Comparison of ENCODE assay signal across 1 cellular context in the genomic region with DNA sequence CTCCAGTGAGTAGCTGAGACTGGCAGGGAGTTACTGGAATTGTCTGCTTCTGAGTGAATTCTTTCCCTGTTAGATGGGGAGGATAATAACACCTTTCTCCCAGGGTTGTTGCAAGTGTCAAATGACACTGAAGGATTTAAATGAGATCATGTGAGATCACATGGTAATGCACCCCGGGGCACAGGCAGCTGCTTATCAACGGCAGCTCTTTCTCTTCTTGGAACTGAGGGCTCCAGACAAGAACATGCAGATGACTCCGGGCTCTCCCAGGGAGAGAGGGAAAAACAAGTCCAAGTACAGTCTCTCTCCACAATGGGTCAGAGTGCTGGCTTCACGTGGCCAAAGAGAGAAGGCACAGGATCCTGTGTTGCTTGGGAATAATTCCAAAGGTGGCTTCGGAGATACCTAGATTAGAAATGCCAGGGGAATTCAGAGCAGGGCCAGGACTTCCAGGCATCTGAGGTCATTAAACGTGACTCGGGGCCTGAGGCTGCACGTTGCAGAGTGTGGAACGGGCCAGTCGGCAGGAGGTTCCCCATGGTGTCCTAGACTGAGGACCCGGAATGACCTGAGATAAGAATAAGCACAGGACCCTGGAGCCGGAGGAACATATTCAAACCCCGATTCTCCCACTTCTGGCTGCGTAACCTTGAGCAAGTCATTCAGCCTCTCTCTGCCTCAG.
TF ChIP-seq lines count a peak whose summit lies in the region.

No MANE protein-coding gene starts in this region.

TF ChIP-seq in K562, 482 proteins besides CTCF, POLR2A, EP300 and RAD21 (continued from another document and continues in another):
- TF ChIP-seq, protein P1, sequence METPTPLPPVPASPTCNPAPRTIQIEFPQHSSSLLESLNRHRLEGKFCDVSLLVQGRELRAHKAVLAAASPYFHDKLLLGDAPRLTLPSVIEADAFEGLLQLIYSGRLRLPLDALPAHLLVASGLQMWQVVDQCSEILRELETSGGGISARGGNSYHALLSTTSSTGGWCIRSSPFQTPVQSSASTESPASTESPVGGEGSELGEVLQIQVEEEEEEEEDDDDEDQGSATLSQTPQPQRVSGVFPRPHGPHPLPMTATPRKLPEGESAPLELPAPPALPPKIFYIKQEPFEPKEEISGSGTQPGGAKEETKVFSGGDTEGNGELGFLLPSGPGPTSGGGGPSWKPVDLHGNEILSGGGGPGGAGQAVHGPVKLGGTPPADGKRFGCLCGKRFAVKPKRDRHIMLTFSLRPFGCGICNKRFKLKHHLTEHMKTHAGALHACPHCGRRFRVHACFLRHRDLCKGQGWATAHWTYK (CRISPR knock-in tag; IDR thresholded peaks at IDR 0.05) = no peak
- TF ChIP-seq DACH1 (IDR thresholded peaks at IDR 0.05; ENCODE audit: partially characterized antibody) (no peak), MCM7 (IDR thresholded peaks at IDR 0.05) (no peak), HOXB6 (CRISPR knock-in tag; IDR thresholded peaks at IDR 0.05; ENCODE audit: borderline replicate concordance) (no peak), ZNF589 (CRISPR knock-in tag; IDR thresholded peaks at IDR 0.05; ENCODE audit: low read depth) (no peak), CEBPG (CRISPR knock-in tag; IDR thresholded peaks at IDR 0.05) (no peak), CEBPG (tag; conservative IDR thresholded peaks at IDR 0.05 in 1 of 2, IDR thresholded peaks at IDR 0.05 in 1 of 2) (no peak), JUN (IDR thresholded peaks at IDR 0.05; ENCODE audit: borderline replicate concordance, low read depth, low read length) (0 out of 2 replicates have a peak, but pooled peaks have one; percentile 10), JUN (CRISPR knock-in tag; IDR thresholded peaks at IDR 0.05; ENCODE audit: borderline replicate concordance) (no peak), MTA2 (IDR thresholded peaks at IDR 0.05; ENCODE audit: low read depth) (0 out of 2 replicates have a peak, but pooled peaks have one; percentile 35), ZNF717 (CRISPR knock-in tag; IDR thresholded peaks at IDR 0.05) (no peak), ATF7 (IDR thresholded peaks at IDR 0.05) (peak; percentile 41; the same call in 1 of the 2 replicates), ETV5 (CRISPR knock-in tag; IDR thresholded peaks at IDR 0.05; ENCODE audit: low read depth) (no peak), CBX2 (IDR thresholded peaks at IDR 0.05; ENCODE audit: insufficient read depth, low read length, poor library complexity, severe bottlenecking) (no peak), GABPA (tag; conservative IDR thresholded peaks at IDR 0.05; ENCODE audit: low read depth) (no peak), ZNF778 (CRISPR knock-in tag; IDR thresholded peaks at IDR 0.05) (no peak), ARID1B (IDR thresholded peaks at IDR 0.05) (peak; percentile 57), SNRNP70 (optimal IDR thresholded peaks at IDR 0.05; ENCODE audit: low read depth, low read length) (no peak), ELF4 (CRISPR knock-in tag; IDR thresholded peaks at IDR 0.05) (no peak), SLC30A9 (CRISPR knock-in tag; IDR thresholded peaks at IDR 0.05) (no peak), DPF2 (IDR thresholded peaks at IDR 0.05) (0 out of 2 replicates have a peak, but pooled peaks have one; percentile 29)
- TF ChIP-seq, protein P2, sequence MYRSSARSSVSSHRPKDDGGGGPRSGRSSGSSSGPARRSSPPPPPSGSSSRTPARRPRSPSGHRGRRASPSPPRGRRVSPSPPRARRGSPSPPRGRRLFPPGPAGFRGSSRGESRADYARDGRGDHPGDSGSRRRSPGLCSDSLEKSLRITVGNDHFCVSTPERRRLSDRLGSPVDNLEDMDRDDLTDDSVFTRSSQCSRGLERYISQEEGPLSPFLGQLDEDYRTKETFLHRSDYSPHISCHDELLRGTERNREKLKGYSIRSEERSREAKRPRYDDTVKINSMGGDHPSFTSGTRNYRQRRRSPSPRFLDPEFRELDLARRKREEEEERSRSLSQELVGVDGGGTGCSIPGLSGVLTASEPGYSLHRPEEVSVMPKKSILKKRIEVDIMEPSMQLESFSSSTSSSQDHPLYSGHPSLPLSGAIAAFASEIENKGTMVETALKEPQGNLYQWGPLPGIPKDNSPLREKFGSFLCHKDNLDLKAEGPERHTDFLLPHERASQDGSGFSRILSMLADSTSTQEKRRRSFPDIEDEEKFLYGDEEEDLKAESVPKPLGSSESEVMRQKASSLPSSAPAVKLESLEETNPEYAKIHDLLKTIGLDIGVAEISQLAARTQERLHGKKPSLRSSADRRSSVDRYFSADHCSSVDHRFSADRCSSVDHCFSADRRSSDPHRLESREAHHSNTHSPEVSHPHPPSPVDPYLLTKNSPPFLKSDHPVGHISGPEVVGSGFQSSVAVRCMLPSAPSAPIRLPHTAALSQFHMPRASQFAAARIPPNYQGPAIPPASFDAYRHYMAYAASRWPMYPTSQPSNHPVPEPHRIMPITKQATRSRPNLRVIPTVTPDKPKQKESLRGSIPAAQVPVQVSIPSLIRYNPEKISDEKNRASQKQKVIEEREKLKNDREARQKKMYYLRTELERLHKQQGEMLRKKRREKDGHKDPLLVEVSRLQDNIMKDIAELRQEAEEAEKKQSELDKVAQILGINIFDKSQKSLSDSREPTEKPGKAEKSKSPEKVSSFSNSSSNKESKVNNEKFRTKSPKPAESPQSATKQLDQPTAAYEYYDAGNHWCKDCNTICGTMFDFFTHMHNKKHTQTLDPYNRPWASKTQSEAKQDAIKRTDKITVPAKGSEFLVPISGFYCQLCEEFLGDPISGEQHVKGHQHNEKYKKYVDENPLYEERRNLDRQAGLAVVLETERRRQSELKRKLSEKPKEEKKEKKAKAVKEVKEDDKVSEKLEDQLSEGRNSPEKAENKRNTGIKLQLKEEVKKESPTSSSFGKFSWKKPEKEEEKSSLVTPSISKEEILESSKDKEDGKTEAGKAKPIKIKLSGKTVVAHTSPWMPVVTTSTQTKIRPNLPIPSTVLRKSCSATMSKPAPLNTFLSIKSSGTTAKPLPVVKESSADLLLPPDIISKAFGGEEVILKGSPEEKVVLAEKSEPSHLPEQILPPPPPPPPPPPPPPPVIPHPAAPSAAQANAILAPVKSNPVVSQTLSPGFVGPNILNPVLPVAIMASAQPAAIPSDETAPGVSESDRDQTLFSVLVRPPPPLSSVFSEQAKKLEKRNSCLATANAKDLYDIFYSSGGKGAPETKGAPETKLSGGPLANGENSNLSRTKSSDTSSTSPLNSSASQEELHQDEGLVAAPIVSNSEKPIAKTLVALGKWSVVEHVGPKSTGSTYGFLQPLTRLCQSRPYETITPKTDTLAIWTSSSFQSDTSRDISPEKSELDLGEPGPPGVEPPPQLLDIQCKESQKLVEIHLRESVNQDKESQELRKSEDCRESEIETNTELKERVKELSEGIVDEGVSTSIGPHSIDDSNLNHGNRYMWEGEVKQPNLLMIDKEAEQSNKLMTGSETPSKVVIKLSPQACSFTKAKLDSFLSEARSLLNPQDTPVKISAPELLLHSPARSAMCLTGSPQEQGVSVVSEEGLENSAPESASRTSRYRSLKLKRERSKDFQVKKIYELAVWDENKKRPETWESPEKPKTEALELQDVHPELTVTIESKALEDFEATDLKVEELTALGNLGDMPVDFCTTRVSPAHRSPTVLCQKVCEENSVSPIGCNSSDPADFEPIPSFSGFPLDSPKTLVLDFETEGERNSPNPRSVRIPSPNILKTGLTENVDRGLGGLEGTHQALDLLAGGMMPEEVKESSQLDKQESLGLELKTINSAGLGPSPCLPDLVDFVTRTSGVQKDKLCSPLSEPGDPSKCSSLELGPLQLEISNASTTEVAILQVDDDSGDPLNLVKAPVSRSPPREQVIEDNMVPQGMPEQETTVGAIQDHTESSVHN (IDR thresholded peaks at IDR 0.05; ENCODE audit: borderline replicate concordance in 1 of 2, low read depth in 1 of 2) = no peak
- TF ChIP-seq, protein P3, sequence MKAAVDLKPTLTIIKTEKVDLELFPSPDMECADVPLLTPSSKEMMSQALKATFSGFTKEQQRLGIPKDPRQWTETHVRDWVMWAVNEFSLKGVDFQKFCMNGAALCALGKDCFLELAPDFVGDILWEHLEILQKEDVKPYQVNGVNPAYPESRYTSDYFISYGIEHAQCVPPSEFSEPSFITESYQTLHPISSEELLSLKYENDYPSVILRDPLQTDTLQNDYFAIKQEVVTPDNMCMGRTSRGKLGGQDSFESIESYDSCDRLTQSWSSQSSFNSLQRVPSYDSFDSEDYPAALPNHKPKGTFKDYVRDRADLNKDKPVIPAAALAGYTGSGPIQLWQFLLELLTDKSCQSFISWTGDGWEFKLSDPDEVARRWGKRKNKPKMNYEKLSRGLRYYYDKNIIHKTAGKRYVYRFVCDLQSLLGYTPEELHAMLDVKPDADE (conservative IDR thresholded peaks at IDR 0.05; ENCODE audit: control insufficient read depth, low read depth, low read length) = no peak
- TF ChIP-seq, protein P4, sequence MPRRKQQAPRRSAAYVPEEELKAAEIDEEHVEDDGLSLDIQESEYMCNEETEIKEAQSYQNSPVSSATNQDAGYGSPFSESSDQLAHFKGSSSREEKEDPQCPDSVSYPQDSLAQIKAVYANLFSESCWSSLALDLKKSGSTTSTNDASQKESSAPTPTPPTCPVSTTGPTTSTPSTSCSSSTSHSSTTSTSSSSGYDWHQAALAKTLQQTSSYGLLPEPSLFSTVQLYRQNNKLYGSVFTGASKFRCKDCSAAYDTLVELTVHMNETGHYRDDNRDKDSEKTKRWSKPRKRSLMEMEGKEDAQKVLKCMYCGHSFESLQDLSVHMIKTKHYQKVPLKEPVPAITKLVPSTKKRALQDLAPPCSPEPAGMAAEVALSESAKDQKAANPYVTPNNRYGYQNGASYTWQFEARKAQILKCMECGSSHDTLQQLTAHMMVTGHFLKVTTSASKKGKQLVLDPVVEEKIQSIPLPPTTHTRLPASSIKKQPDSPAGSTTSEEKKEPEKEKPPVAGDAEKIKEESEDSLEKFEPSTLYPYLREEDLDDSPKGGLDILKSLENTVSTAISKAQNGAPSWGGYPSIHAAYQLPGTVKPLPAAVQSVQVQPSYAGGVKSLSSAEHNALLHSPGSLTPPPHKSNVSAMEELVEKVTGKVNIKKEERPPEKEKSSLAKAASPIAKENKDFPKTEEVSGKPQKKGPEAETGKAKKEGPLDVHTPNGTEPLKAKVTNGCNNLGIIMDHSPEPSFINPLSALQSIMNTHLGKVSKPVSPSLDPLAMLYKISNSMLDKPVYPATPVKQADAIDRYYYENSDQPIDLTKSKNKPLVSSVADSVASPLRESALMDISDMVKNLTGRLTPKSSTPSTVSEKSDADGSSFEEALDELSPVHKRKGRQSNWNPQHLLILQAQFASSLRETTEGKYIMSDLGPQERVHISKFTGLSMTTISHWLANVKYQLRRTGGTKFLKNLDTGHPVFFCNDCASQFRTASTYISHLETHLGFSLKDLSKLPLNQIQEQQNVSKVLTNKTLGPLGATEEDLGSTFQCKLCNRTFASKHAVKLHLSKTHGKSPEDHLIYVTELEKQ (CRISPR knock-in tag; IDR thresholded peaks at IDR 0.05) = no peak
- TF ChIP-seq, protein P5, sequence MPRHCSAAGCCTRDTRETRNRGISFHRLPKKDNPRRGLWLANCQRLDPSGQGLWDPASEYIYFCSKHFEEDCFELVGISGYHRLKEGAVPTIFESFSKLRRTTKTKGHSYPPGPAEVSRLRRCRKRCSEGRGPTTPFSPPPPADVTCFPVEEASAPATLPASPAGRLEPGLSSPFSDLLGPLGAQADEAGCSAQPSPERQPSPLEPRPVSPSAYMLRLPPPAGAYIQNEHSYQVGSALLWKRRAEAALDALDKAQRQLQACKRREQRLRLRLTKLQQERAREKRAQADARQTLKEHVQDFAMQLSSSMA (CRISPR knock-in tag; IDR thresholded peaks at IDR 0.05) = no peak
- TF ChIP-seq, protein P6, sequence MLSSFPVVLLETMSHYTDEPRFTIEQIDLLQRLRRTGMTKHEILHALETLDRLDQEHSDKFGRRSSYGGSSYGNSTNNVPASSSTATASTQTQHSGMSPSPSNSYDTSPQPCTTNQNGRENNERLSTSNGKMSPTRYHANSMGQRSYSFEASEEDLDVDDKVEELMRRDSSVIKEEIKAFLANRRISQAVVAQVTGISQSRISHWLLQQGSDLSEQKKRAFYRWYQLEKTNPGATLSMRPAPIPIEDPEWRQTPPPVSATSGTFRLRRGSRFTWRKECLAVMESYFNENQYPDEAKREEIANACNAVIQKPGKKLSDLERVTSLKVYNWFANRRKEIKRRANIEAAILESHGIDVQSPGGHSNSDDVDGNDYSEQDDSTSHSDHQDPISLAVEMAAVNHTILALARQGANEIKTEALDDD (IDR thresholded peaks at IDR 0.05) = no peak
- TF ChIP-seq, protein P7, sequence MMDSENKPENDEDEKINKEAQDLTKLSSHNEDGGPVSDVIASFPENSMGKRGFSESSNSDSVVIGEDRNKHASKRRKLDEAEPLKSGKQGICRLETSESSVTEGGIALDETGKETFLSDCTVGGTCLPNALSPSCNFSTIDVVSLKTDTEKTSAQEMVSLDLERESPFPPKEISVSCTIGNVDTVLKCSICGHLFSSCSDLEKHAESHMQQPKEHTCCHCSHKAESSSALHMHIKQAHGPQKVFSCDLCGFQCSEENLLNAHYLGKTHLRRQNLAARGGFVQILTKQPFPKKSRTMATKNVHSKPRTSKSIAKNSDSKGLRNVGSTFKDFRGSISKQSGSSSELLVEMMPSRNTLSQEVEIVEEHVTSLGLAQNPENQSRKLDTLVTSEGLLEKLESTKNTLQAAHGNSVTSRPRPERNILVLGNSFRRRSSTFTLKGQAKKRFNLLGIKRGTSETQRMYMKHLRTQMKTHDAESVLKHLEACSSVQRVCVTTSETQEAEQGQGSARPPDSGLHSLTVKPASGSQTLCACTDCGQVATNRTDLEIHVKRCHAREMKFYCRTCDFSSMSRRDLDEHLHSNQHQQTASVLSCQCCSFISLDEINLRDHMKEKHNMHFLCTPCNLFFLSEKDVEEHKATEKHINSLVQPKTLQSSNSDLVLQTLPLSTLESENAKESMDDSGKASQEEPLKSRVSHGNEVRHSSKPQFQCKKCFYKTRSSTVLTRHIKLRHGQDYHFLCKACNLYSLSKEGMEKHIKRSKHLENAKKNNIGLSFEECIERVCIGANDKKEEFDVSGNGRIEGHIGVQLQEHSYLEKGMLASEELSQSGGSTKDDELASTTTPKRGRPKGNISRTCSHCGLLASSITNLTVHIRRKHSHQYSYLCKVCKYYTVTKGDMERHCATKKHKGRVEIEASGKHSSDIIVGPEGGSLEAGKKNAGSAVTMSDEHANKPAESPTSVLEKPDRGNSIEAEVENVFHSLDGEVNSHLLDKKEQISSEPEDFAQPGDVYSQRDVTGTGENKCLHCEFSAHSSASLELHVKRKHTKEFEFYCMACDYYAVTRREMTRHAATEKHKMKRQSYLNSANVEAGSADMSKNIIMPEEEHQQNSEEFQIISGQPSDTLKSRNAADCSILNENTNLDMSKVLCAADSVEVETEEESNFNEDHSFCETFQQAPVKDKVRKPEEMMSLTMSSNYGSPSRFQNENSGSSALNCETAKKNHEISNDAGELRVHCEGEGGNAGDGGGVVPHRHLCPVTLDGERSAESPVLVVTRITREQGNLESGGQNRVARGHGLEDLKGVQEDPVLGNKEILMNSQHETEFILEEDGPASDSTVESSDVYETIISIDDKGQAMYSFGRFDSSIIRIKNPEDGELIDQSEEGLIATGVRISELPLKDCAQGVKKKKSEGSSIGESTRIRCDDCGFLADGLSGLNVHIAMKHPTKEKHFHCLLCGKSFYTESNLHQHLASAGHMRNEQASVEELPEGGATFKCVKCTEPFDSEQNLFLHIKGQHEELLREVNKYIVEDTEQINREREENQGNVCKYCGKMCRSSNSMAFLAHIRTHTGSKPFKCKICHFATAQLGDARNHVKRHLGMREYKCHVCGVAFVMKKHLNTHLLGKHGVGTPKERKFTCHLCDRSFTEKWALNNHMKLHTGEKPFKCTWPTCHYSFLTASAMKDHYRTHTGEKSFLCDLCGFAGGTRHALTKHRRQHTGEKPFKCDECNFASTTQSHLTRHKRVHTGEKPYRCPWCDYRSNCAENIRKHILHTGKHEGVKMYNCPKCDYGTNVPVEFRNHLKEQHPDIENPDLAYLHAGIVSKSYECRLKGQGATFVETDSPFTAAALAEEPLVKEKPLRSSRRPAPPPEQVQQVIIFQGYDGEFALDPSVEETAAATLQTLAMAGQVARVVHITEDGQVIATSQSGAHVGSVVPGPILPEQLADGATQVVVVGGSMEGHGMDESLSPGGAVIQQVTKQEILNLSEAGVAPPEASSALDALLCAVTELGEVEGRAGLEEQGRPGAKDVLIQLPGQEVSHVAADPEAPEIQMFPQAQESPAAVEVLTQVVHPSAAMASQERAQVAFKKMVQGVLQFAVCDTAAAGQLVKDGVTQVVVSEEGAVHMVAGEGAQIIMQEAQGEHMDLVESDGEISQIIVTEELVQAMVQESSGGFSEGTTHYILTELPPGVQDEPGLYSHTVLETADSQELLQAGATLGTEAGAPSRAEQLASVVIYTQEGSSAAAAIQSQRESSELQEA (IDR thresholded peaks at IDR 0.05; ENCODE audit: low read depth) = no peak
